In genomic region chr12:47078733-47079364, GRCh38 we compare ENCODE assay signal across 8 cellular contexts. TPM values are rescaled to one million over a fixed set of nuclear protein-coding genes. Genes with fewer than 3 reads are reported as not detected.
DNase-seq lines count a peak whose midpoint lies in the region; ATAC-seq and TF ChIP-seq lines count a peak whose summit lies in the region.

No MANE protein-coding gene starts in this region.

- peak; percentile 13 to 20 for DNase-seq in activated CD4-positive, alpha-beta T cell treated with anti-CD3 and anti-CD28 coated beads for 24 hours (ENCODE audit: low read depth in 2 of 2)
- no peak for DNase-seq in activated CD4-positive, alpha-beta T cell treated with anti-CD3 and anti-CD28 coated beads for 1 hour
- peak; percentile 30 to 32 for DNase-seq in activated CD4-positive, alpha-beta T cell treated with anti-CD3 and anti-CD28 coated beads for 4 hours
- DNase-seq in endodermal cell (peak; percentile 66), myocyte (ENCODE audit: low read depth) (peak; percentile 60), tibial artery (peak in 1 of 2 donors; percentile 82)
- no peak for DNase-seq in NK-92 treated with Interleukin-12 subunit alpha and Interleukin-12 subunit beta, amount 100 ng/mL, for 24 hours (lab: John Stamatoyannopoulos, UW)

- H3K9me3 Mint-ChIP-seq in endodermal cell: no peaks in the 10 kb centered on the region

- 23 to 42% methylated on average over 8 to 12 of the region's 12 CpGs for WGBS in endodermal cell (ENCODE audit: insufficient coverage in 1 of 2, insufficient read length in 1 of 2), 2 experiments

- H3K4me1 Mint-ChIP-seq in endodermal cell: peaks cover 49% of the 10 kb centered on the region

- H3K27me3 ChIP-seq in endodermal cell (ENCODE audit: control insufficient read depth, insufficient read depth, low read length, poor library complexity, severe bottlenecking) (peaks cover 19% of the 10 kb centered on the region), tibial artery (no peaks in the 10 kb centered on the region)

- H3K36me3 Mint-ChIP-seq in endodermal cell (ENCODE audit: low read depth): no peaks in the 10 kb centered on the region

- H3K27ac Mint-ChIP-seq in endodermal cell: no peak overlapping the region

- H3K27ac ChIP-seq in endodermal cell (ENCODE audit: low read depth, low read length) (no peak overlapping the region), tibial artery (peak overlapping the region; percentile 97 to 98)

- H3K4me3 ChIP-seq in endodermal cell (ENCODE audit: low read length) (peak overlapping the region; percentile 89), tibial artery (peak overlapping the region; percentile 70 to 84)

- H3K36me3 ChIP-seq in endodermal cell (ENCODE audit: control insufficient read depth, insufficient read depth, low read length) (no peaks in the 10 kb centered on the region), tibial artery (no peaks in the 10 kb centered on the region)

- H3K9ac ChIP-seq in endodermal cell (ENCODE audit: extremely low read depth, low read length, poor library complexity, severe bottlenecking): peak overlapping the region; percentile 7

- peaks cover 11% of the 10 kb centered on the region for H3K27me3 Mint-ChIP-seq in endodermal cell (ENCODE audit: insufficient read depth)

- ATAC-seq in GM21825 (IDR thresholded peaks at IDR 0.05; ENCODE audit: unreplicated experiment): no peak

- peak overlapping the region; percentile 73 for H3K4me3 Mint-ChIP-seq in endodermal cell

- TF ChIP-seq CTCF in endodermal cell (conservative IDR thresholded peaks at IDR 0.05) (no peak), tibial artery (IDR thresholded peaks at IDR 0.05) (no peak)

- intact Hi-C loops in tibial artery (cut with DNase I; ENCODE audit: low total_unique reads): no loop called here

- peaks cover 8% of the 10 kb centered on the region for H3K4me1 ChIP-seq in endodermal cell (ENCODE audit: control insufficient read depth, insufficient read depth, low read length)
- H3K4me1 ChIP-seq in tibial artery: peaks cover 0 to 56% (median 14%) of the 10 kb centered on the region in 4 donors

- H3K9me3 ChIP-seq in endodermal cell (ENCODE audit: control insufficient read depth, low read length): no peaks in the 10 kb centered on the region
- H3K9me3 ChIP-seq in tibial artery: no peaks in the 10 kb centered on the region

RNA-seq across cellular contexts. Expression of gene PCED1B, which starts 0.6 kb away (rescaled TPM):
- total RNA-seq in endodermal cell: 1 to 10 TPM; 2.5 to 7.0 TPM
- polyA plus RNA-seq in endodermal cell (2013, experiment 1 of 2): 2.7 TPM
- 2.0 TPM for polyA plus RNA-seq in endodermal cell (2013, experiment 2 of 2)
- total RNA-seq in myocyte: 0.99 and 2.8 TPM in 2 replicates
- polyA plus RNA-seq in myocyte (2012): 19.5 TPM

RNA-seq across cellular contexts. Expression of gene AMIGO2, which starts 0.9 kb away (rescaled TPM):
- total RNA-seq in endodermal cell (1 to 10 TPM; 6.4 to 7.8 TPM), myocyte (13.1 and 16.6 TPM in 2 replicates)
- polyA plus RNA-seq in endodermal cell (2013, experiment 1 of 2): 10.4 TPM
- polyA plus RNA-seq in endodermal cell (2013, experiment 2 of 2): 10.8 TPM
- polyA plus RNA-seq in myocyte (2012): 294 TPM

Comparison
In these comparisons a context has a peak if more than half of its experiments do, and no peak if none do; other contexts are left out.
1. DNase-seq: peak in activated CD4-positive, alpha-beta T cell treated with anti-CD3 and anti-CD28 coated beads for 24 hours (2 of 2), activated CD4-positive, alpha-beta T cell treated with anti-CD3 and anti-CD28 coated beads for 4 hours (2 of 2), endodermal cell (single experiment) and myocyte (single experiment); none in activated CD4-positive, alpha-beta T cell treated with anti-CD3 and anti-CD28 coated beads for 1 hour (single experiment) and NK-92 treated with Interleukin-12 subunit alpha and Interleukin-12 subunit beta, amount 100 ng/mL, for 24 hours (single experiment).